In genomic region chr7:901388-902154, GRCh38 we compare ENCODE assay signal across 9 cellular contexts. TPM values are rescaled to one million over a fixed set of nuclear protein-coding genes. Genes with fewer than 3 reads are reported as not detected.
A peak's percentile ranks its signal among the peaks of the same experiment; 100 is the strongest.
DNase-seq lines count a peak whose midpoint lies in the region; ATAC-seq, FAIRE-seq and TF ChIP-seq lines count a peak whose summit lies in the region.
"Had no signal": no experiment of that assay in that cellular context is flagged by ENCODE, and none has a peak within 500 bp of the region (broad histone marks: within the 10 kb centered on the region; RNA-seq: fewer than 3 reads in every experiment).

No MANE protein-coding gene starts in this region.

- H3K4me3 Mint-ChIP-seq in activated CD8-positive, alpha-beta T cell treated with anti-CD3 and anti-CD28 coated beads, Interleukin-2, amount 10 ng/mL, durations not matched to agents 7 days and 5 days: no peak overlapping the region

- no peak overlapping the region for H3K27ac Mint-ChIP-seq in activated CD8-positive, alpha-beta T cell treated with anti-CD3 and anti-CD28 coated beads, Interleukin-2, amount 10 ng/mL, durations not matched to agents 7 days and 5 days

- FAIRE-seq in GM18507 (lab: Jason Lieb, UNC): no peak
- FAIRE-seq: islet of Langerhans had no signal

- ATAC-seq in activated CD8-positive, alpha-beta T cell treated with anti-CD3 and anti-CD28 coated beads, Interleukin-2, amount 10 ng/mL, durations not matched to agents 7 days and 5 days: peak; percentile 54
- ATAC-seq in omental fat pad (ENCODE audit: low FRiP score): no peak
- ATAC-seq in HG03442 (IDR thresholded peaks at IDR 0.05; ENCODE audit: unreplicated experiment): no peak

- no peak for TF ChIP-seq CTCF in omental fat pad (IDR thresholded peaks at IDR 0.05)

- H3K4me1 Mint-ChIP-seq in activated CD8-positive, alpha-beta T cell treated with anti-CD3 and anti-CD28 coated beads, Interleukin-2, amount 10 ng/mL, durations not matched to agents 7 days and 5 days (ENCODE audit: low read depth): no peaks in the 10 kb centered on the region

- no peaks in the 10 kb centered on the region for H3K27me3 Mint-ChIP-seq in activated CD8-positive, alpha-beta T cell treated with anti-CD3 and anti-CD28 coated beads, Interleukin-2, amount 10 ng/mL, durations not matched to agents 7 days and 5 days (ENCODE audit: low read depth)

- CTCF ChIA-PET in activated CD8-positive, alpha-beta T cell treated with anti-CD3 and anti-CD28 coated beads, Interleukin-2, amount 10 ng/mL, durations not matched to agents 7 days and 5 days (lab: Charles Lee): no interaction called here

- POLR2A ChIA-PET in activated CD8-positive, alpha-beta T cell treated with anti-CD3 and anti-CD28 coated beads, Interleukin-2, amount 10 ng/mL, durations not matched to agents 7 days and 5 days (lab: Charles Lee): interaction anchor here (0.6 kb wide), 1 partner anchor 47 kb away, joined by 3 read pairs; no protein-coding TSS in a partner anchor

- H3K9me3 Mint-ChIP-seq in activated CD8-positive, alpha-beta T cell treated with anti-CD3 and anti-CD28 coated beads, Interleukin-2, amount 10 ng/mL, durations not matched to agents 7 days and 5 days (ENCODE audit: insufficient read depth): no peaks in the 10 kb centered on the region

- peak; percentile 99 for DNase-seq in AG08396 (ENCODE audit: low spot score)
- peak; percentile 69 for DNase-seq in GM18507 (ENCODE audit: extremely low spot score, insufficient read length, low read depth)
- DNase-seq in NCI-H345 treated with DMSO at 0.1 percent for 48 hours (lab: John Stamatoyannopoulos, UW; ENCODE audit: unreplicated experiment): peak; percentile 31
- DNase-seq in activated CD8-positive, alpha-beta T cell treated with anti-CD3 and anti-CD28 coated beads, Interleukin-2, amount 10 ng/mL, durations not matched to agents 7 days and 5 days: peak; percentile 66
- DNase-seq in foreskin melanocyte: peak; percentile 74
- DNase-seq in omental fat pad (ENCODE audit: low spot score): peak; percentile 58
- no peak for DNase-seq in NCI-H2107 treated with DMSO at 0.1 percent for 48 hours (lab: John Stamatoyannopoulos, UW; ENCODE audit: unreplicated experiment)

- peaks cover 4% of the 10 kb centered on the region for H3K36me3 Mint-ChIP-seq in activated CD8-positive, alpha-beta T cell treated with anti-CD3 and anti-CD28 coated beads, Interleukin-2, amount 10 ng/mL, durations not matched to agents 7 days and 5 days (ENCODE audit: low read depth)

RNA-seq across cellular contexts. Expression of gene GET4, which starts 25.2 kb away (rescaled TPM):
- total RNA-seq in activated CD8-positive, alpha-beta T cell treated with anti-CD3 and anti-CD28 coated beads, Interleukin-2, amount 10 ng/mL, durations not matched to agents 7 days and 5 days: 10 to 100 TPM; 32.2 to 38.3 TPM
- total RNA-seq in omental fat pad: 10 to 100 TPM; 18.7 to 28.5 (median 23.5) TPM

RNA-seq across cellular contexts. Expression of gene ADAP1, which starts 52.9 kb away (rescaled TPM):
- 10 to 100 TPM; 24.2 to 28.6 TPM for total RNA-seq in activated CD8-positive, alpha-beta T cell treated with anti-CD3 and anti-CD28 coated beads, Interleukin-2, amount 10 ng/mL, durations not matched to agents 7 days and 5 days
- total RNA-seq in omental fat pad: 10 to 100 TPM in 3 of 4 donors, 1 to 10 TPM in 1; 6.7 to 21.7 (median 14.4) TPM
